In genomic region chr19:46180701-46181385, GRCh38 we compare ENCODE assay signal across 16 cellular contexts. TPM values are rescaled to one million over a fixed set of nuclear protein-coding genes. Genes with fewer than 3 reads are reported as not detected.
A peak's percentile ranks its signal among the peaks of the same experiment; 100 is the strongest.
DNase-seq lines count a peak whose midpoint lies in the region; ATAC-seq, FAIRE-seq and TF ChIP-seq lines count a peak whose summit lies in the region.
"Had no signal": no experiment of that assay in that cellular context is flagged by ENCODE, and none has a peak within 500 bp of the region (broad histone marks: within the 10 kb centered on the region; RNA-seq: fewer than 3 reads in every experiment).

No MANE protein-coding gene starts in this region.

- H3K9ac ChIP-seq in PC-3 (ENCODE audit: low read length), result peak overlapping the region; percentile 76
- H3K9ac ChIP-seq in endothelial cell of umbilical vein (replicated peaks; ENCODE audit: extremely low read depth, insufficient read depth, low read length), result no peak overlapping the region
- H3K9ac ChIP-seq in skeletal muscle satellite cell (ENCODE audit: low read depth, low read length), result peak overlapping the region; percentile 44
- H3K9ac ChIP-seq: parathyroid adenoma had no signal

- H3K9me3 ChIP-seq in PC-3 (ENCODE audit: low read length), result no peaks in the 10 kb centered on the region
- H3K9me3 ChIP-seq in endothelial cell of umbilical vein (replicated peaks; ENCODE audit: control insufficient read depth, insufficient read depth, low read length), result no peaks in the 10 kb centered on the region
- H3K9me3 ChIP-seq in skeletal muscle satellite cell (replicated peaks; ENCODE audit: low read length), result no peaks in the 10 kb centered on the region

- H3K79me2 ChIP-seq in PC-3 (ENCODE audit: low read length), result no peaks in the 10 kb centered on the region
- no peaks in the 10 kb centered on the region for H3K79me2 ChIP-seq in endothelial cell of umbilical vein (ENCODE audit: control insufficient read depth, insufficient read depth, low read length)
- H3K79me2 ChIP-seq: parathyroid adenoma had no signal

- H2AFZ ChIP-seq in PC-3 (ENCODE audit: low read length) (0 out of 2 replicates have a peak overlapping the region, but pooled peaks have one; percentile 11), endothelial cell of umbilical vein (ENCODE audit: low read depth, low read length) (no peak overlapping the region)
- H2AFZ ChIP-seq: parathyroid adenoma had no signal

- DNase-seq in ELR (ENCODE audit: low read depth) (peak; percentile 39), PC-3 (peak; percentile 82), endothelial cell of umbilical vein (ENCODE audit: low read depth, low spot score) (peak; percentile 20), GM03348 (ENCODE audit: low spot score) (no peak), anterior cingulate cortex (lab: John Stamatoyannopoulos, UW) (no peak)
- DNase-seq: GDM1, immature natural killer cell, NCI-H1105 treated with DMSO at 0.1 percent for 48 hours, NCI-H69 had no signal

- POLR2A ChIA-PET in PC-3 (lab: Charles Lee; ENCODE audit: unreplicated experiment), result no interaction called here
- POLR2A ChIA-PET in endothelial cell of umbilical vein (lab: Charles Lee), result no interaction called here

- H3K9me2 ChIP-seq in PC-3 (replicated peaks; ENCODE audit: low read length), result no peaks in the 10 kb centered on the region

- dilution Hi-C loops in endothelial cell of umbilical vein (cut with MboI; ENCODE audit: extremely low pct_ligation_motif_present, low sequenced_read_pairs), result no loop called here

- intact Hi-C loops in PC-3 (cut with micrococcal nuclease), result no loop called here
- intact Hi-C loops in endothelial cell of umbilical vein (cut with micrococcal nuclease), result no loop called here

- H3K4me1 ChIP-seq in PC-3 (ENCODE audit: insufficient read depth, low read length) (peaks cover 28% of the 10 kb centered on the region), endothelial cell of umbilical vein (ENCODE audit: control insufficient read depth, extremely low read depth, insufficient read depth, low read length) (no peaks in the 10 kb centered on the region), skeletal muscle satellite cell (ENCODE audit: control insufficient read depth, insufficient read depth, low read length) (peaks cover 22% of the 10 kb centered on the region)
- H3K4me1 ChIP-seq: parathyroid adenoma had no signal

- CTCF ChIA-PET in PC-3 (lab: Charles Lee) (interaction anchor here (0.6 kb wide), 1 partner anchor 101 kb away, joined by 3 read pairs; no protein-coding TSS in a partner anchor), endothelial cell of umbilical vein (lab: Charles Lee) (interaction anchor here (0.6 kb wide), 1 partner anchor 60 kb away, joined by 3 read pairs; no protein-coding TSS in a partner anchor)

- H3F3A ChIP-seq in PC-3 (ENCODE audit: low read length, unreplicated experiment), result no peaks in the 10 kb centered on the region

- peak overlapping the region; percentile 70 for H3K4me2 ChIP-seq in PC-3 (ENCODE audit: low read length)
- H3K4me2 ChIP-seq in endothelial cell of umbilical vein (ENCODE audit: insufficient read depth, low read length), result no peak overlapping the region
- H3K4me2 ChIP-seq in skeletal muscle satellite cell (ENCODE audit: low read length), result peak overlapping the region; percentile 65

- peak; percentile 18 for FAIRE-seq in endothelial cell of umbilical vein (lab: Jason Lieb, UNC)

- no TSS peak for BruUV-seq in PC-3 (replicated peaks; lab: Mats Ljungman, UMichigan)
- BruUV-seq in endothelial cell of umbilical vein (replicated peaks; lab: Mats Ljungman, UMichigan), result no TSS peak

- H4K20me1 ChIP-seq in PC-3 (ENCODE audit: low read length) (no peaks in the 10 kb centered on the region), endothelial cell of umbilical vein (replicated peaks; ENCODE audit: control insufficient read depth, extremely low read depth, insufficient read depth, low read length) (no peaks in the 10 kb centered on the region)

- no peaks in the 10 kb centered on the region for H3K9me1 ChIP-seq in endothelial cell of umbilical vein (replicated peaks; ENCODE audit: control insufficient read depth, extremely low read depth, insufficient read depth, low read length)

- no peaks in the 10 kb centered on the region for H3K27me3 ChIP-seq in PC-3 (ENCODE audit: low read length)
- peaks cover 4 to 6% of the 10 kb centered on the region in 2 experiments for H3K27me3 ChIP-seq in endothelial cell of umbilical vein (ENCODE audit: control insufficient read depth in 2 of 2, insufficient read depth in 2 of 2, low read length in 2 of 2)
- peaks cover 10% of the 10 kb centered on the region for H3K27me3 ChIP-seq in skeletal muscle satellite cell (ENCODE audit: control insufficient read depth, insufficient read depth, low read length)

- no peaks in the 10 kb centered on the region for H3K36me3 ChIP-seq in PC-3 (ENCODE audit: low read depth, low read length)
- no peaks in the 10 kb centered on the region for H3K36me3 ChIP-seq in endothelial cell of umbilical vein (ENCODE audit: control insufficient read depth in 2 of 2, extremely low read depth in 1 of 2, insufficient read depth in 2 of 2, low read length in 2 of 2)
- H3K36me3 ChIP-seq in skeletal muscle satellite cell (ENCODE audit: insufficient read depth, low read length), result no peaks in the 10 kb centered on the region

- H3K4me3 ChIP-seq in PC-3 (ENCODE audit: low read length) (peak overlapping the region; percentile 31; the same call in 1 of the 2 replicates), endothelial cell of umbilical vein (replicated peaks in 1 of 3; ENCODE audit: insufficient read depth in 1 of 3, low read depth in 1 of 3, low read length in 3 of 3) (no peak overlapping the region), skeletal muscle satellite cell (ENCODE audit: low read length) (no peak overlapping the region)

- no peak for TF ChIP-seq POLR2A in endothelial cell of umbilical vein (IDR thresholded peaks at IDR 0.05; ENCODE audit: low read depth, low read length)

- ATAC-seq in PC-3 (peak; percentile 78), GM21528 (IDR thresholded peaks at IDR 0.05; ENCODE audit: low FRiP score, unreplicated experiment) (no peak), HG02981 (IDR thresholded peaks at IDR 0.05; ENCODE audit: unreplicated experiment) (no peak)

- H3K27ac ChIP-seq in PC-3 (ENCODE audit: low read length) (peak overlapping the region; percentile 95), endothelial cell of umbilical vein (ENCODE audit: insufficient read depth, low read depth, low read length) (no peak overlapping the region)
- H3K27ac ChIP-seq: parathyroid adenoma had no signal

- TF ChIP-seq CTCF in PC-3 (conservative IDR thresholded peaks at IDR 0.05; ENCODE audit: low read depth, low read length) (no peak), endothelial cell of umbilical vein (IDR thresholded peaks at IDR 0.05; ENCODE audit: extremely low read depth in 1 of 2, insufficient read depth in 1 of 2, low read depth in 1 of 2, low read length in 2 of 2) (no peak)

TF ChIP-seq in endothelial cell of umbilical vein, 7 proteins besides CTCF, POLR2A, EP300 and RAD21:
- no peak for TF ChIP-seq MAX (IDR thresholded peaks at IDR 0.05; ENCODE audit: insufficient read depth, insufficient read length)
- no peak for TF ChIP-seq POLR2AphosphoS5 (IDR thresholded peaks at IDR 0.05; ENCODE audit: insufficient read depth, low read depth, low read length)
- no peak for TF ChIP-seq GATA2 (IDR thresholded peaks at IDR 0.05; ENCODE audit: insufficient read depth, insufficient read length, low read depth, low read length)
- TF ChIP-seq MYC (IDR thresholded peaks at IDR 0.05; ENCODE audit: low read depth, low read length), result no peak
- TF ChIP-seq FOS (IDR thresholded peaks at IDR 0.05; ENCODE audit: borderline replicate concordance, insufficient read depth, low read length), result no peak
- TF ChIP-seq EZH2 (IDR thresholded peaks at IDR 0.05; ENCODE audit: borderline replicate concordance, low read depth, low read length, severe bottlenecking), result no peak
- TF ChIP-seq JUN (IDR thresholded peaks at IDR 0.05; ENCODE audit: borderline replicate concordance, insufficient read depth, insufficient read length, low read depth), result no peak

RNA-seq across cellular contexts. Expression of gene IGFL2, which starts 32.8 kb away (rescaled TPM):
- not detected in 2 replicates for total RNA-seq in PC-3 (2014; rRNA removed)
- total RNA-seq in endothelial cell of umbilical vein, result not detected in 2 replicates
- polyA plus RNA-seq in endothelial cell of umbilical vein, result not detected in 2 replicates
- not detected in 2 replicates for polyA plus RNA-seq in endothelial cell of umbilical vein (2011; cell fraction: cytosol; rRNA removed)
- not detected in 2 replicates for polyA plus RNA-seq in endothelial cell of umbilical vein (2011; cell fraction: nucleus; rRNA removed)
- not detected in 2 replicates for polyA plus RNA-seq in endothelial cell of umbilical vein (2012)
- not detected in 2 replicates for polyA minus RNA-seq in endothelial cell of umbilical vein
- not detected for polyA minus RNA-seq in endothelial cell of umbilical vein (2011; cell fraction: cytosol; rRNA and poly(A)+ RNA removed)
- not detected in 2 replicates for polyA minus RNA-seq in endothelial cell of umbilical vein (2011; cell fraction: nucleus; rRNA and poly(A)+ RNA removed)
- total RNA-seq in skeletal muscle satellite cell (2012; rRNA removed), result not detected in 2 replicates
- total RNA-seq: activated CD8-positive, alpha-beta memory T cell treated with anti-CD3 and anti-CD28 coated beads for 36 hours; CD4-positive, CD25-positive, alpha-beta regulatory T cell; mucosa of gallbladder had no signal
- polyA plus RNA-seq: immature natural killer cell had no signal

RNA-seq across cellular contexts. Expression of gene IGFL1, which starts 48.7 kb away (rescaled TPM):
- 0.77 TPM in 1 of 2 replicates, not detected in the other for total RNA-seq in PC-3 (2014; rRNA removed)
- not detected in 2 replicates for total RNA-seq in endothelial cell of umbilical vein
- not detected in 2 replicates for polyA plus RNA-seq in endothelial cell of umbilical vein
- not detected in 2 replicates for polyA plus RNA-seq in endothelial cell of umbilical vein (2011; cell fraction: cytosol; rRNA removed)
- polyA plus RNA-seq in endothelial cell of umbilical vein (2011; cell fraction: nucleus; rRNA removed), result not detected in 2 replicates
- polyA plus RNA-seq in endothelial cell of umbilical vein (2012), result not detected in 2 replicates
- not detected in 2 replicates for polyA minus RNA-seq in endothelial cell of umbilical vein
- not detected for polyA minus RNA-seq in endothelial cell of umbilical vein (2011; cell fraction: cytosol; rRNA and poly(A)+ RNA removed)
- polyA minus RNA-seq in endothelial cell of umbilical vein (2011; cell fraction: nucleus; rRNA and poly(A)+ RNA removed), result not detected in 2 replicates
- total RNA-seq in skeletal muscle satellite cell (2012; rRNA removed), result not detected in 2 replicates
- total RNA-seq: activated CD8-positive, alpha-beta memory T cell treated with anti-CD3 and anti-CD28 coated beads for 36 hours; CD4-positive, CD25-positive, alpha-beta regulatory T cell; mucosa of gallbladder had no signal
- polyA plus RNA-seq: CD4-positive, CD25-positive, alpha-beta regulatory T cell; immature natural killer cell had no signal

RNA-seq across cellular contexts. Expression of gene IGFL3, which starts 56.4 kb away (rescaled TPM):
- total RNA-seq in PC-3 (2014; rRNA removed), result not detected in 2 replicates
- not detected in 2 replicates for total RNA-seq in endothelial cell of umbilical vein
- polyA plus RNA-seq in endothelial cell of umbilical vein, result not detected in 2 replicates
- not detected in 2 replicates for polyA plus RNA-seq in endothelial cell of umbilical vein (2011; cell fraction: cytosol; rRNA removed)
- not detected in 2 replicates for polyA plus RNA-seq in endothelial cell of umbilical vein (2011; cell fraction: nucleus; rRNA removed)
- polyA plus RNA-seq in endothelial cell of umbilical vein (2012), result not detected in 2 replicates
- polyA minus RNA-seq in endothelial cell of umbilical vein, result not detected in 2 replicates
- polyA minus RNA-seq in endothelial cell of umbilical vein (2011; cell fraction: cytosol; rRNA and poly(A)+ RNA removed), result not detected
- polyA minus RNA-seq in endothelial cell of umbilical vein (2011; cell fraction: nucleus; rRNA and poly(A)+ RNA removed), result not detected in 2 replicates
- total RNA-seq in skeletal muscle satellite cell (2012; rRNA removed), result not detected in 2 replicates
- total RNA-seq: activated CD8-positive, alpha-beta memory T cell treated with anti-CD3 and anti-CD28 coated beads for 36 hours; CD4-positive, CD25-positive, alpha-beta regulatory T cell; mucosa of gallbladder had no signal
- polyA plus RNA-seq: CD4-positive, CD25-positive, alpha-beta regulatory T cell; immature natural killer cell had no signal

Comparison
In these comparisons a context has a peak if more than half of its experiments do, and no peak if none do; other contexts are left out.
1. DNase-seq: peak in ELR (single experiment), PC-3 (single experiment) and endothelial cell of umbilical vein (single experiment); none in GM03348 (single experiment) and anterior cingulate cortex (0 of 58).